In genomic region chr7:130959743-130960207, GRCh38 we compare ENCODE assay signal across 8 cellular contexts.
DNase-seq lines count a peak whose midpoint lies in the region; ATAC-seq, FAIRE-seq and TF ChIP-seq lines count a peak whose summit lies in the region.

No MANE protein-coding gene starts in this region.

- H3K27me3 Mint-ChIP-seq in WTC11 (ENCODE audit: low read depth): no peaks in the 10 kb centered on the region

- no peak overlapping the region for H3K4me3 Mint-ChIP-seq in WTC11

- no peak for FAIRE-seq in HTR-8/SVneo (lab: Jason Lieb, UNC)

- intact Hi-C loops in posterior cingulate gyrus (cut with DNase I): no loop called here

- TF ChIP-seq CTCF in WTC11 (IDR thresholded peaks at IDR 0.05): 0 out of 2 replicates have a peak, but pooled peaks have one; percentile 28

- peaks cover 6% of the 10 kb centered on the region for H3K4me1 Mint-ChIP-seq in WTC11

- DNase-seq in ELR (ENCODE audit: low read depth): peak; percentile 92
- peak; percentile 50 for DNase-seq in HTR-8/SVneo (ENCODE audit: insufficient read length, low spot score)
- DNase-seq in WTC11 (ENCODE audit: low spot score): peak; percentile 24
- DNase-seq in iris pigment epithelial cell (ENCODE audit: low read depth): peak; percentile 82
- no peak for DNase-seq in NCI-H2029 (lab: John Stamatoyannopoulos, UW)
- no peak for DNase-seq in posterior cingulate gyrus

- peak; percentile 51; the same call in 1 of the 2 replicates for ATAC-seq in WTC11
- no peak for ATAC-seq in GM18511 (IDR thresholded peaks at IDR 0.05; ENCODE audit: unreplicated experiment)
- no peak for ATAC-seq in HG03521 (IDR thresholded peaks at IDR 0.05; ENCODE audit: unreplicated experiment)

- CTCF ChIA-PET in WTC11 (lab: Charles Lee): interaction anchor here (0.6 to 2.1 kb wide), 9 partner anchors 15 to 387 kb away, joined by 3 to 8 read pairs (median 3); no protein-coding TSS in a partner anchor

- POLR2A ChIA-PET in WTC11 (lab: Charles Lee): no interaction called here

- peaks cover 22% of the 10 kb centered on the region for H3K36me3 Mint-ChIP-seq in WTC11

- peaks cover 16% of the 10 kb centered on the region for H3K9me3 Mint-ChIP-seq in WTC11

- no peak overlapping the region for H3K27ac Mint-ChIP-seq in WTC11

TF ChIP-seq in WTC11, 78 proteins besides CTCF, POLR2A, EP300 and RAD21:
- TF ChIP-seq TEAD1 (CRISPR knock-in tag; IDR thresholded peaks at IDR 0.05) (no peak), AFF4 (CRISPR knock-in tag; IDR thresholded peaks at IDR 0.05; ENCODE audit: borderline replicate concordance) (no peak), HMGXB4 (CRISPR knock-in tag; IDR thresholded peaks at IDR 0.05) (no peak), ZSCAN18 (CRISPR knock-in tag; IDR thresholded peaks at IDR 0.05) (no peak)

Comparison
In these comparisons a context has a peak if more than half of its experiments do, and no peak if none do; other contexts are left out.
1. DNase-seq: peak in ELR (single experiment), HTR-8/SVneo (single experiment), WTC11 (single experiment) and iris pigment epithelial cell (single experiment); none in NCI-H2029 (single experiment) and posterior cingulate gyrus (0 of 10).